ENCODE assay signal across 1 cellular context in the genomic region with DNA sequence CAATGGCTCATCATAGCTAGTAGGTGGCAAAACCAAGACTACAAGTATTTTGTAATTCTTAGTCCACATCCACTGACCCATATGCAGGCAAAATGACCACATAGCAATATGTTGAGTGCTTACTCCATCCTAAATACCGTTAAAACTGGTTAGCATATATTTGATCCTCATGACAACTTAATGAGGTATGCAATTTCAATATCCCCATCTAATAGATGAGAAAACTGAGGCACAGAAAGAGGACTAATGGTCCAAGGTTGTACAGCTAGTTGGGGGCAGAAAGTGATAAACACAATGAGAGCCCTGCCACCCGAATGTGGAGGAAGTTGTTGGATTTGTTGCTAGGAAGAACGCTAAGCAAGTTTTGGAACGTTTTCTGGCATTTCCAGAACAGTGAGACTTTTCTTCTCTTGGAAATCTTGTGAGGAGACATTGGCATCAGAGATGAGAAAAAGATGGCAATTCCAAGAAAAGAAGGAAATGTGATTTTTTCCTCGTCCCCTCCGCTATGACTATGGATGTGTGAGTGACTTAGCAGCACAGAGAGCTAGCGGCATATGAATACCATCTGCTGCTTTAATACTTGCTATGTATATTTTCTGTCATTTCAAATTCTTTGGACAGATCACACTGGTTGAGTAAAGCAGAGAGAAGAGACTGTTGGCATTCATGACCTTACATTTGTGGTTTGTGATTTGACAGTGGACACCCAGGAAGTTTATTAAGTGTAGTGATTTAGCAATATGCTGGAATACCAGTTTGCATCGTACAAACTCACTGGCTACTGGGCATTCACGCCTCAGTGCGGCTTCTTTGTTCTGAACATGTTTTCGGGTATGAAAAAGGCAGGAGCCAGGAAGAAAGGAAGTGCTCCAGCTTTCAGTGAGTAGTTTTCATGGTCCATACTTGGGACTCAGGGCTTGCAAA.
TF ChIP-seq lines count a peak whose summit lies in the region.

No MANE protein-coding gene starts in this region.

TF ChIP-seq in SK-N-SH, 30 proteins besides CTCF, POLR2A, EP300 and RAD21 (continued from another document):
- TF ChIP-seq, protein P1, sequence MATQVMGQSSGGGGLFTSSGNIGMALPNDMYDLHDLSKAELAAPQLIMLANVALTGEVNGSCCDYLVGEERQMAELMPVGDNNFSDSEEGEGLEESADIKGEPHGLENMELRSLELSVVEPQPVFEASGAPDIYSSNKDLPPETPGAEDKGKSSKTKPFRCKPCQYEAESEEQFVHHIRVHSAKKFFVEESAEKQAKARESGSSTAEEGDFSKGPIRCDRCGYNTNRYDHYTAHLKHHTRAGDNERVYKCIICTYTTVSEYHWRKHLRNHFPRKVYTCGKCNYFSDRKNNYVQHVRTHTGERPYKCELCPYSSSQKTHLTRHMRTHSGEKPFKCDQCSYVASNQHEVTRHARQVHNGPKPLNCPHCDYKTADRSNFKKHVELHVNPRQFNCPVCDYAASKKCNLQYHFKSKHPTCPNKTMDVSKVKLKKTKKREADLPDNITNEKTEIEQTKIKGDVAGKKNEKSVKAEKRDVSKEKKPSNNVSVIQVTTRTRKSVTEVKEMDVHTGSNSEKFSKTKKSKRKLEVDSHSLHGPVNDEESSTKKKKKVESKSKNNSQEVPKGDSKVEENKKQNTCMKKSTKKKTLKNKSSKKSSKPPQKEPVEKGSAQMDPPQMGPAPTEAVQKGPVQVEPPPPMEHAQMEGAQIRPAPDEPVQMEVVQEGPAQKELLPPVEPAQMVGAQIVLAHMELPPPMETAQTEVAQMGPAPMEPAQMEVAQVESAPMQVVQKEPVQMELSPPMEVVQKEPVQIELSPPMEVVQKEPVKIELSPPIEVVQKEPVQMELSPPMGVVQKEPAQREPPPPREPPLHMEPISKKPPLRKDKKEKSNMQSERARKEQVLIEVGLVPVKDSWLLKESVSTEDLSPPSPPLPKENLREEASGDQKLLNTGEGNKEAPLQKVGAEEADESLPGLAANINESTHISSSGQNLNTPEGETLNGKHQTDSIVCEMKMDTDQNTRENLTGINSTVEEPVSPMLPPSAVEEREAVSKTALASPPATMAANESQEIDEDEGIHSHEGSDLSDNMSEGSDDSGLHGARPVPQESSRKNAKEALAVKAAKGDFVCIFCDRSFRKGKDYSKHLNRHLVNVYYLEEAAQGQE (IDR thresholded peaks at IDR 0.05; ENCODE audit: low read depth, low read length) = no peak
- TF ChIP-seq YY1 (IDR thresholded peaks at IDR 0.05; ENCODE audit: low read depth) (no peak), FOSL2 (IDR thresholded peaks at IDR 0.05; ENCODE audit: borderline replicate concordance, low read depth) (no peak), NRF1 (IDR thresholded peaks at IDR 0.05; ENCODE audit: low read depth, low read length) (no peak), JUND (IDR thresholded peaks at IDR 0.05) (no peak), EZH2phosphoT487 (IDR thresholded peaks at IDR 0.05; ENCODE audit: borderline replicate concordance, low read depth) (no peak), TCF12 (IDR thresholded peaks at IDR 0.05) (no peak), RXRA (IDR thresholded peaks at IDR 0.05; ENCODE audit: borderline replicate concordance, low read depth) (no peak)
